Comparison of ENCODE assay signal across 23 cellular contexts in the genomic region with DNA sequence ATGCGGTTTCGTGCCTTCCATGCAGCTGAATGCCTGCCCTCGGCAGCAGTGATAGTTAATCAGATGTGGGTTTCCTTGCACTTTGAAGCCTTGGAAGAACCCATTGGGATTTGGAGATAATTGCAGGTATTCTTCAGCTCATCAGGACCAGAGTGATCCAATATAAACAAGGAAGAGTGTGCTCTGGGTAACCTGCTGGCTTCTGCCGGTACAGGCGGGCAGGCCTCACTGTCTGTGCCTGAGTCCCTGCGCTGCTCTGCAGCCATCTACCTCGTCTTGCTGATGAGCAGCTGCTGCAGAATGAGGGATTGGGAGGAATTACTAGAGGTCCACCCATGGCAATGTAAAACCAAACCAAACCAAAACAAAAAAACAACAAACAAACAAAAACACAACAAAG.
A peak's percentile ranks its signal among the peaks of the same experiment; 100 is the strongest.
DNase-seq lines count a peak whose midpoint lies in the region; ATAC-seq, FAIRE-seq and TF ChIP-seq lines count a peak whose summit lies in the region.
"Had no signal": no experiment of that assay in that cellular context is flagged by ENCODE, and none has a peak within 500 bp of the region (broad histone marks: within the 10 kb centered on the region; RNA-seq: fewer than 3 reads in every experiment).

No MANE protein-coding gene starts in this region.

- no peak overlapping the region for H3K9ac ChIP-seq in HepG2 (ENCODE audit: insufficient read depth, low read depth, low read length)
- H3K9ac ChIP-seq: BLaER1 treated with 17β-estradiol and CSF1 and Interleukin-3, amounts not matched to agents 10 nM and 100 nM; GM23248 had no signal

- no peak overlapping the region for H3K4me2 ChIP-seq in HepG2 (ENCODE audit: low read depth, low read length)
- H3K4me2 ChIP-seq: A549; BLaER1 treated with 17β-estradiol and CSF1 and Interleukin-3, amounts not matched to agents 10 nM and 100 nM had no signal

- intact Hi-C loops in HepG2 (cut with micrococcal nuclease; ENCODE audit: unreplicated experiment) (no loop called here), right lobe of liver (cut with DNase I) (no loop called here)

- in situ Hi-C loops in HepG2 (cut with HindIII; ENCODE audit: extremely low pct_ligation_motif_present, low pct_unique_long_range_greater_than_20kb), result no loop called here

- POLR2A ChIA-PET in HepG2 (lab: Yijun Ruan, JAX), result no interaction called here

- 46% methylated on average over 7 of the region's 7 CpGs for WGBS in HepG2 (ENCODE audit: low lambda C conversion rate)
- WGBS in right lobe of liver (ENCODE audit: insufficient coverage, low coverage, low lambda C conversion rate, missing lambda C conversion rate), result 88% methylated on average over 4 of the region's 7 CpGs

- H3K27ac ChIP-seq in HepG2 (ENCODE audit: extremely low read length, insufficient read depth, low read length) (no peak overlapping the region), right lobe of liver (no peak overlapping the region), right atrium auricular region (no peak overlapping the region)
- H3K27ac ChIP-seq: BLaER1 treated with 17β-estradiol and CSF1 and Interleukin-3, amounts not matched to agents 10 nM and 100 nM; GM23248 had no signal

- no peak for TF ChIP-seq POLR2A in HepG2 (IDR thresholded peaks at IDR 0.05; ENCODE audit: insufficient read depth in 1 of 2, low read depth in 2 of 2, low read length in 2 of 2)
- no peak for TF ChIP-seq POLR2A in right lobe of liver (IDR thresholded peaks at IDR 0.05)

- no peaks in the 10 kb centered on the region for H3K79me2 ChIP-seq in HepG2 (ENCODE audit: insufficient read depth, low read length)

- no peaks in the 10 kb centered on the region for H3K9me3 ChIP-seq in HepG2 (ENCODE audit: low read length)
- no peaks in the 10 kb centered on the region for H3K9me3 ChIP-seq in right lobe of liver
- H3K9me3 ChIP-seq in right atrium auricular region, result no peaks in the 10 kb centered on the region
- H3K9me3 ChIP-seq: A549; BE2C; BLaER1 treated with 17β-estradiol and CSF1 and Interleukin-3, amounts not matched to agents 10 nM and 100 nM had no signal

- H4K20me1 ChIP-seq in HepG2 (ENCODE audit: insufficient read depth, low read length), result no peaks in the 10 kb centered on the region
- H4K20me1 ChIP-seq: BLaER1 treated with 17β-estradiol and CSF1 and Interleukin-3, amounts not matched to agents 10 nM and 100 nM had no signal

- no peaks in the 10 kb centered on the region for H3K36me3 ChIP-seq in HepG2 (replicated peaks in 1 of 2; ENCODE audit: control insufficient read depth in 1 of 2, insufficient read depth in 2 of 2, low read length in 2 of 2)
- H3K36me3 ChIP-seq in right lobe of liver, result no peaks in the 10 kb centered on the region
- no peaks in the 10 kb centered on the region for H3K36me3 ChIP-seq in right atrium auricular region
- H3K36me3 ChIP-seq: BE2C; BLaER1 treated with 17β-estradiol and CSF1 and Interleukin-3, amounts not matched to agents 10 nM and 100 nM had no signal

- TF ChIP-seq EP300 in HepG2 (IDR thresholded peaks at IDR 0.05; ENCODE audit: low read depth in 2 of 2, low read length in 2 of 2) (no peak), HepG2 (CRISPR knock-in tag; IDR thresholded peaks at IDR 0.05; ENCODE audit: borderline replicate concordance) (no peak)

- H3K27me3 ChIP-seq in HepG2 (ENCODE audit: control insufficient read depth in 1 of 2, insufficient read depth in 2 of 2, low read length in 2 of 2), result peaks cover 4 to 43% of the 10 kb centered on the region in 2 experiments; a peak in 3 of 5 replicates
- no peaks in the 10 kb centered on the region for H3K27me3 ChIP-seq in right lobe of liver
- no peaks in the 10 kb centered on the region for H3K27me3 ChIP-seq in right atrium auricular region
- H3K27me3 ChIP-seq: BE2C; BLaER1 treated with 17β-estradiol and CSF1 and Interleukin-3, amounts not matched to agents 10 nM and 100 nM had no signal

- CTCF ChIA-PET in HepG2 (lab: Yijun Ruan, JAX; ENCODE audit: low intra/inter-chr PET ratio, low total read pairs), result no interaction called here

- H3K4me3 Mint-ChIP-seq in memory B cell (no peak overlapping the region), osteocyte (ENCODE audit: unreplicated experiment) (no peak overlapping the region)
- H3K4me3 Mint-ChIP-seq: CD4-positive, alpha-beta memory T cell; H9; HFFc6 had no signal

- DNase-seq in HepG2 (ENCODE audit: low spot score) (no peak), right lobe of liver (no peak), memory B cell (ENCODE audit: low spot score in 2 of 2) (no peak), osteocyte (ENCODE audit: extremely low spot score, unreplicated experiment) (peak; percentile 42), right atrium auricular region (ENCODE audit: low spot score) (no peak), C1 segment of cervical spinal cord (lab: John Stamatoyannopoulos, UW) (no peak), NOMO-1 treated with DMSO at 0.1 percent for 48 hours (lab: John Stamatoyannopoulos, UW; ENCODE audit: unreplicated experiment) (no peak)
- DNase-seq: 8988T; ACHN; AML-193; BE2C; Calu3; CD4-positive, alpha-beta memory T cell; COR-L47; DMS53; DMS79 treated with DMSO at 0.1 percent for 48 hours; GF-D8; GM23248; H9; HFFc6 had no signal

- H3K36me3 Mint-ChIP-seq in memory B cell (no peaks in the 10 kb centered on the region), osteocyte (ENCODE audit: unreplicated experiment) (peaks cover 1% of the 10 kb centered on the region)
- H3K36me3 Mint-ChIP-seq: CD4-positive, alpha-beta memory T cell had no signal

- no peaks in the 10 kb centered on the region for H3K9me3 Mint-ChIP-seq in memory B cell
- H3K9me3 Mint-ChIP-seq in osteocyte (ENCODE audit: unreplicated experiment), result no peaks in the 10 kb centered on the region
- H3K9me3 Mint-ChIP-seq: CD4-positive, alpha-beta memory T cell; H9; HFFc6 had no signal

- TF ChIP-seq RAD21 in HepG2 (CRISPR knock-in tag; IDR thresholded peaks at IDR 0.05), result no peak

- H3K27me3 Mint-ChIP-seq in memory B cell, result peaks cover 23% of the 10 kb centered on the region
- no peaks in the 10 kb centered on the region for H3K27me3 Mint-ChIP-seq in osteocyte (ENCODE audit: unreplicated experiment)

- peak overlapping the region; percentile 35 for H3K27ac Mint-ChIP-seq in memory B cell
- H3K27ac Mint-ChIP-seq in osteocyte (ENCODE audit: unreplicated experiment), result no peak overlapping the region
- H3K27ac Mint-ChIP-seq: CD4-positive, alpha-beta memory T cell; H9; HFFc6 had no signal

- FAIRE-seq in HepG2 (lab: Jason Lieb, UNC), result no peak
- FAIRE-seq: A549, GM12891 had no signal

- H3K4me1 Mint-ChIP-seq in memory B cell (no peaks in the 10 kb centered on the region), osteocyte (ENCODE audit: unreplicated experiment) (peaks cover 16% of the 10 kb centered on the region)
- H3K4me1 Mint-ChIP-seq: CD4-positive, alpha-beta memory T cell had no signal

- no peak overlapping the region for H2AFZ ChIP-seq in HepG2 (ENCODE audit: low read length)
- H2AFZ ChIP-seq: GM23248 had no signal

- H3K4me1 ChIP-seq in HepG2 (ENCODE audit: insufficient read depth, low read length) (peaks cover 20% of the 10 kb centered on the region), right lobe of liver (no peaks in the 10 kb centered on the region), right atrium auricular region (peaks cover 0 to 14% of the 10 kb centered on the region in 2 donors)
- H3K4me1 ChIP-seq: BE2C had no signal

- H3K4me3 ChIP-seq in HepG2 (replicated peaks in 1 of 3; ENCODE audit: insufficient read depth in 1 of 3, low read depth in 2 of 3, low read length in 3 of 3) (no peak overlapping the region), right lobe of liver (no peak overlapping the region), right atrium auricular region (no peak overlapping the region)
- H3K4me3 ChIP-seq: A549; BLaER1 treated with 17β-estradiol and CSF1 and Interleukin-3, amounts not matched to agents 10 nM and 100 nM; GM23248 had no signal

- BruUV-seq in HepG2 (replicated peaks; lab: Mats Ljungman, UMichigan), result no TSS peak

- ATAC-seq in HepG2, result peak; percentile 71
- ATAC-seq in right lobe of liver, result no peak
- no peak for ATAC-seq in memory B cell (ENCODE audit: low read depth)
- ATAC-seq: A549 had no signal

- TF ChIP-seq CTCF in HepG2 (CRISPR knock-in tag; IDR thresholded peaks at IDR 0.05) (no peak), right lobe of liver (IDR thresholded peaks at IDR 0.05) (no peak), osteocyte (IDR thresholded peaks at IDR 0.05) (no peak), right atrium auricular region (IDR thresholded peaks at IDR 0.05) (no peak)

TF ChIP-seq in HepG2, 621 proteins besides CTCF, POLR2A, EP300 and RAD21:
- TF ChIP-seq PHF8 (CRISPR knock-in tag; IDR thresholded peaks at IDR 0.05) (no peak), SMC3 (IDR thresholded peaks at IDR 0.05; ENCODE audit: low read length) (no peak)
